ENCODE assay signal across 10 cellular contexts in the genomic region with DNA sequence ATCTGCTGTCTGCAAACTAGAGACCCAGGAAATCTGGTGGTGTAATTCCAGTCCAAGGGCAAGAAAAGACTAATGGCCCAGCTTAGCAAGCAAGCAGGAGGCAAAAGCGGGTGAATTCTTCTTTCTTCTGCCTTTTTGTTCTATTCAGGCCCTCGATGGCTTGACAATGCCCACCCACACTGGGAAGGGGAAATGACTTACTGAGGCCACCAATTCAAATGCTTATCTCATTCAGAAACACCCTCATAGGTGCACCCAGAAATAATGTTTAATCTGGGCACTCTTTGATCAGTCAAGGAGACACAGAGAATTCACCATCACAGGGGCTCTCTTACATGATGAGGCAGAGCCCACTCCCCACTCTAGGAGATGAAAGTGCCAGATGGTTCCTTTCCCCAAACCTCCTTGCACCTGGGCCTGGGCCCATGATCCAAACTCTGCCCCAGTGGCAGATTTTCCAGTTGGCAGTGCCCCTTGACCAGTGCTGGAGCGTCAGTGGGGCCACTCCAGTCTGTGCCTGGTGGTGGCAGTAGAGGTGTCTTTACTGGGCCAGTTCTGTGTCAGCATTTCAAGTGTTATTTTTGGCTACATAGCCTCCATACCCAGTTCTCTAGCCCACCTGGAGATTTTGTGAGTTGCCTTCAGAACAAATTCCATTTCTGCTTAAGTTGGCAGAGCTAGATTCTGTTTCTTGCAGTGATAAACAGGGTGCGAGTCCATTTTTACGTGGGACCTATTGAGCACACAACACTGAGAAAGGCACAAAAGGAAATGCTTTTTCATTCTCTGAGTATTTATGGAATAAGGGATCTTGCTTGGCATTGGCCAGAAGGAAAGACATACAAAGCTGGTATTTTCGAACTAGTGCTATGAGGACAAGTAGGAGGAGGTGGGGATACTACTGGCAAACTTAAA. TPM values are rescaled to one million over a fixed set of nuclear protein-coding genes. Genes with fewer than 3 reads are reported as not detected.
A peak's percentile ranks its signal among the peaks of the same experiment; 100 is the strongest.
DNase-seq lines count a peak whose midpoint lies in the region; ATAC-seq and TF ChIP-seq lines count a peak whose summit lies in the region.
"Had no signal": no experiment of that assay in that cellular context is flagged by ENCODE, and none has a peak within 500 bp of the region (broad histone marks: within the 10 kb centered on the region; RNA-seq: fewer than 3 reads in every experiment).

No MANE protein-coding gene starts in this region.

- no peak for DNase-seq in DND-41
- DNase-seq in HPDE6-E6E7 (ENCODE audit: extremely low spot score) = peak; percentile 26
- no peak for DNase-seq in brain microvascular endothelial cell
- peak; percentile 18 to 54 for DNase-seq in psoas muscle
- no peak for DNase-seq in posterior vena cava (ENCODE audit: low spot score)
- no peak for DNase-seq in NCI-H146 treated with DMSO at 0.1 percent for 48 hours (lab: John Stamatoyannopoulos, UW; ENCODE audit: unreplicated experiment)

- no peaks in the 10 kb centered on the region for H3K36me3 ChIP-seq in DND-41 (ENCODE audit: insufficient read depth, low read length)
- H3K36me3 ChIP-seq in brain microvascular endothelial cell (replicated peaks) = no peaks in the 10 kb centered on the region
- H3K36me3 ChIP-seq in psoas muscle (ENCODE audit: insufficient read depth in 1 of 2, low read depth in 1 of 2) = no peaks in the 10 kb centered on the region
- H3K36me3 ChIP-seq: SJSA1 had no signal

- H3K4me1 ChIP-seq in DND-41 (ENCODE audit: insufficient read depth, low read length) = no peaks in the 10 kb centered on the region
- H3K4me1 ChIP-seq in psoas muscle = no peaks in the 10 kb centered on the region
- H3K4me1 ChIP-seq: SJSA1 had no signal

- ATAC-seq in DND-41 (ENCODE audit: insufficient read depth, low read depth) = peak; percentile 55; the same call in 1 of the 3 replicates
- peak; percentile 68 for ATAC-seq in GM19395 (IDR thresholded peaks at IDR 0.05; ENCODE audit: unreplicated experiment)
- ATAC-seq in psoas muscle = peak; percentile 59 to 94 (median 78)
- ATAC-seq in HG02840 (IDR thresholded peaks at IDR 0.05; ENCODE audit: low FRiP score, unreplicated experiment) = no peak

- H3K27me3 ChIP-seq in DND-41 (ENCODE audit: insufficient read depth, low read length, poor library complexity) (no peaks in the 10 kb centered on the region), brain microvascular endothelial cell (replicated peaks) (peaks cover 26% of the 10 kb centered on the region), psoas muscle (ENCODE audit: insufficient read depth in 3 of 3, low read length in 2 of 3) (no peaks in the 10 kb centered on the region)
- H3K27me3 ChIP-seq: SJSA1 had no signal

- intact Hi-C loops in psoas muscle (cut with DNase I) = no loop called here
- intact Hi-C loops in posterior vena cava (cut with DNase I) = no loop called here

- H3K9me3 ChIP-seq in DND-41 (ENCODE audit: insufficient read depth, low read length, severe bottlenecking) = no peaks in the 10 kb centered on the region
- no peaks in the 10 kb centered on the region for H3K9me3 ChIP-seq in psoas muscle
- H3K9me3 ChIP-seq: SJSA1 had no signal

- no peak overlapping the region for H3K4me2 ChIP-seq in DND-41 (ENCODE audit: insufficient read depth, low read length)

- in situ Hi-C loops in brain microvascular endothelial cell (cut with HindIII; ENCODE audit: low pct_ligation_motif_present, low sequenced_read_pairs) = no loop called here

- no peaks in the 10 kb centered on the region for H3K79me2 ChIP-seq in DND-41 (ENCODE audit: insufficient read depth, low read length)

- no peak overlapping the region for H3K4me3 ChIP-seq in DND-41 (ENCODE audit: low read depth in 1 of 2, low read length in 2 of 2)
- no peak overlapping the region for H3K4me3 ChIP-seq in brain microvascular endothelial cell (ENCODE audit: low read depth, low read length)
- H3K4me3 ChIP-seq in psoas muscle = no peak overlapping the region
- H3K4me3 ChIP-seq: SJSA1 had no signal

- H3K27ac ChIP-seq in DND-41 (ENCODE audit: low read length) (no peak overlapping the region), brain microvascular endothelial cell (no peak overlapping the region), psoas muscle (no peak overlapping the region)
- H3K27ac ChIP-seq: SJSA1 had no signal

- no peaks in the 10 kb centered on the region for H4K20me1 ChIP-seq in DND-41 (ENCODE audit: insufficient read depth, low read length)

- no peak overlapping the region for H2AFZ ChIP-seq in DND-41 (ENCODE audit: low read depth, low read length)

- peak; percentile 44 for TF ChIP-seq CTCF in DND-41 (IDR thresholded peaks at IDR 0.05; ENCODE audit: borderline replicate concordance, extremely low read depth, low read length, poor library complexity, severe bottlenecking)
- peak; percentile 80 for TF ChIP-seq CTCF in brain microvascular endothelial cell (IDR thresholded peaks at IDR 0.05; ENCODE audit: low read depth, low read length, missing control alignments)
- peak; percentile 43 for TF ChIP-seq CTCF in psoas muscle (IDR thresholded peaks at IDR 0.05)

- no peak overlapping the region for H3K9ac ChIP-seq in DND-41 (ENCODE audit: low read depth, low read length)

- WGBS in psoas muscle, 3 donors = 55 to 69% (median 64%) methylated on average over 6 of the region's 6 CpGs

RNA-seq across cellular contexts. Expression of a gene that starts 7.5 kb away (rescaled TPM):
- total RNA-seq in psoas muscle (1 to 10 TPM in 3 of 4 donors, under 1 TPM in 1; 0.90 to 4.7 (median 2.0) TPM), posterior vena cava (1 to 10 TPM; 1.6 to 3.3 TPM)
- polyA plus RNA-seq in psoas muscle = 1 to 10 TPM in 2 of 3 donors, under 1 TPM in 1; 0.17 to 2.4 (median 1.4) TPM
- total RNA-seq: subcutaneous adipose tissue had no signal

RNA-seq across cellular contexts. Expression of a gene that starts 32.9 kb away (rescaled TPM):
- total RNA-seq in psoas muscle (10 to 100 TPM in 1 of 4 donors, 1 to 10 TPM in 3; 6.8 to 11.6 (median 8.1) TPM), posterior vena cava (10 to 100 TPM; 10.3 to 10.7 TPM)
- 10 to 100 TPM in 1 of 3 donors, 1 to 10 TPM in 2; 4.2 to 23.8 (median 4.7) TPM for polyA plus RNA-seq in psoas muscle

Comparison
In these comparisons a context has a peak if more than half of its experiments do, and no peak if none do; other contexts are left out.
1. DNase-seq: peak in HPDE6-E6E7 (single experiment) and psoas muscle (2 of 2); none in DND-41 (single experiment), brain microvascular endothelial cell (single experiment), posterior vena cava (single experiment) and NCI-H146 treated with DMSO at 0.1 percent for 48 hours (single experiment).
2. Peak in every context shown above with its lines, with median percentiles within 50 percentile points of each other: CTCF ChIP-seq.